Comparison of ENCODE assay signal across 22 cellular contexts in the genomic region with DNA sequence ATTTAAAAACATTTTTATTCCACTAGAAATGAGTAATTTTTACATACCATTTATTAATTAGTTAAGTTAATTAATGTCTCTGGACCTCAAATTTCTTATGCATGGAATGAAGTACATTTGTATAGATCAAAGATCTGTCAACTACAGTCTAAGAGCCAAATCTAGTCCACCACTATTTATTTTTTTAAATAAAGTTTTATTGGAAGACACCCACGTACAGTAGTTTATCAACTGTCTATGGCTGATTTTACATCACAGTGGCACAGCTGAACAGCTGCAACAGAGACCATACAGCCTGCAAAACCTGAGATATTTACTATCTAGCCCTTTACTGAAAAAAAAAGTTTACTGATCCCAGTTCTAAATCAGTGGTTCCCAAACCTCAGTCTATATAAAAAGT.
DNase-seq lines count a peak whose midpoint lies in the region; ATAC-seq, FAIRE-seq and TF ChIP-seq lines count a peak whose summit lies in the region.
"Had no signal": no experiment of that assay in that cellular context is flagged by ENCODE, and none has a peak within 500 bp of the region (broad histone marks: within the 10 kb centered on the region; RNA-seq: fewer than 3 reads in every experiment).

No MANE protein-coding gene starts in this region.

- WGBS in GM12878 (ENCODE audit: insufficient coverage, insufficient replicate concordance, low lambda C conversion rate, missing lambda C conversion rate): 94% methylated on average over 1 of the region's 1 CpG
- 78 to 88% methylated on average over 1 of the region's 1 CpG for WGBS in pancreas, 2 donors

- H3K4me3 ChIP-seq in GM12878 (no peak overlapping the region), pancreas (no peak overlapping the region)
- H3K4me3 ChIP-seq: BLaER1 treated with 17β-estradiol and CSF1 and Interleukin-3, amounts not matched to agents 10 nM and 100 nM had no signal

- no peak for TF ChIP-seq POLR2A in GM12878 (IDR thresholded peaks at IDR 0.05; ENCODE audit: low read depth, low read length)

- no peaks in the 10 kb centered on the region for H3K27me3 Mint-ChIP-seq in osteocyte (ENCODE audit: unreplicated experiment)
- H3K27me3 Mint-ChIP-seq: B cell; CD4-positive, alpha-beta T cell had no signal

- H3K4me2 ChIP-seq in GM12878 (ENCODE audit: control insufficient read depth, insufficient read depth): no peak overlapping the region
- H3K4me2 ChIP-seq: BLaER1 treated with 17β-estradiol and CSF1 and Interleukin-3, amounts not matched to agents 10 nM and 100 nM had no signal

- POLR2A ChIA-PET in GM12878 (lab: Charles Lee): no interaction called here

- no peak for ATAC-seq in GM12878
- no peak for ATAC-seq in pancreas
- ATAC-seq: CD8-positive, alpha-beta T cell had no signal

- H3K36me3 ChIP-seq in GM12878 (ENCODE audit: control insufficient read depth in 2 of 2, insufficient read depth in 2 of 2, low read length in 1 of 2) (no peaks in the 10 kb centered on the region), pancreas (no peaks in the 10 kb centered on the region)

- no peak for FAIRE-seq in GM12878 (lab: Jason Lieb, UNC)
- FAIRE-seq in pancreas (lab: Jason Lieb, UNC): peak; percentile 47
- FAIRE-seq: D721Med, GM12892, GM19239 had no signal

- H3K9me3 Mint-ChIP-seq in osteocyte (ENCODE audit: unreplicated experiment): no peaks in the 10 kb centered on the region
- H3K9me3 Mint-ChIP-seq: CD4-positive, alpha-beta T cell; CD8-positive, alpha-beta T cell had no signal

- CTCF ChIA-PET in GM12878 (lab: Yijun Ruan, JAX): interaction anchor here (0.6 to 2.6 kb wide), 3 partner anchors 18 to 304 kb away, joined by 3 to 10 read pairs (median 3); no protein-coding TSS in a partner anchor

- no peak overlapping the region for H2AFZ ChIP-seq in GM12878 (ENCODE audit: control insufficient read depth, low read depth, low read length)

- H3K27ac ChIP-seq in GM12878 (ENCODE audit: control insufficient read depth, insufficient read depth): no peak overlapping the region
- no peak overlapping the region for H3K27ac ChIP-seq in pancreas
- H3K27ac ChIP-seq: BLaER1 treated with 17β-estradiol and CSF1 and Interleukin-3, amounts not matched to agents 10 nM and 100 nM; C4-2B had no signal

- BruUV-seq in GM12878 (replicated peaks; lab: Mats Ljungman, UMichigan): no TSS peak

- in situ Hi-C loops in GM12878 (cut with MboI): no loop called here
- in situ Hi-C loops in GM13976 (cut with MboI; ENCODE audit: low sequenced_read_pairs, unreplicated experiment): loop anchor here (25.0 kb wide), 1 partner anchor 212 kb away; the partner anchor contains the start of gene EIF4G3

- intact Hi-C loops in GM12878 (cut with micrococcal nuclease; ENCODE audit: unreplicated experiment) (no loop called here), pancreas (cut with DNase I) (no loop called here)

- SMC1A ChIA-PET in GM12878 (lab: Charles Lee; ENCODE audit: uncharacterized antibody, unreplicated experiment): interaction anchor here (0.7 to 1.3 kb wide), 2 partner anchors 9 to 11 kb away, joined by 3 read pairs; no protein-coding TSS in a partner anchor

- peaks cover 18% of the 10 kb centered on the region for H3K36me3 Mint-ChIP-seq in osteocyte (ENCODE audit: unreplicated experiment)

- no peaks in the 10 kb centered on the region for H3K27me3 ChIP-seq in GM12878 (replicated peaks in 1 of 2; ENCODE audit: control insufficient read depth in 2 of 2, insufficient read depth in 2 of 2, low read length in 1 of 2)
- H3K27me3 ChIP-seq in pancreas: no peaks in the 10 kb centered on the region
- H3K27me3 ChIP-seq: BLaER1 treated with 17β-estradiol and CSF1 and Interleukin-3, amounts not matched to agents 10 nM and 100 nM had no signal

- DNase-seq in NCI-H82 (lab: John Stamatoyannopoulos, UW) (peak; percentile 63), NCI-H82 treated with DMSO at 0.1 percent for 48 hours (lab: John Stamatoyannopoulos, UW; ENCODE audit: unreplicated experiment) (no peak), GM12878 (ENCODE audit: low read depth, low spot score) (no peak), pancreas (no peak), osteocyte (ENCODE audit: extremely low spot score, unreplicated experiment) (no peak), GM13976 (ENCODE audit: low spot score) (no peak)
- DNase-seq in activated naive CD4-positive, alpha-beta T cell treated with anti-CD3 and anti-CD28 coated beads, Interleukin-2, amount 50 U/mL, for 16 hours: no peak
- DNase-seq: 8988T; ACHN; AML-193; Caco-2; Calu3; CD4-positive, alpha-beta T cell; CD8-positive, alpha-beta T cell; DMS79 treated with DMSO at 0.1 percent for 48 hours; GF-D8 had no signal

- H3K4me1 ChIP-seq in GM12878 (ENCODE audit: control insufficient read depth, insufficient read depth, low read length) (no peaks in the 10 kb centered on the region), pancreas (no peaks in the 10 kb centered on the region)
- H3K4me1 ChIP-seq: BLaER1 treated with 17β-estradiol and CSF1 and Interleukin-3, amounts not matched to agents 10 nM and 100 nM; Caco-2 had no signal

- peaks cover 10% of the 10 kb centered on the region for H3K4me1 Mint-ChIP-seq in osteocyte (ENCODE audit: unreplicated experiment)
- H3K4me1 Mint-ChIP-seq: B cell had no signal

- no peak for TF ChIP-seq RAD21 in GM12878 (IDR thresholded peaks at IDR 0.05; ENCODE audit: insufficient read depth, low read depth, low read length)

- no peak for TF ChIP-seq EP300 in GM12878 (IDR thresholded peaks at IDR 0.05; ENCODE audit: borderline replicate concordance in 1 of 2, control insufficient read depth in 1 of 2, low read depth in 2 of 2, low read length in 2 of 2)

- no peak for TF ChIP-seq CTCF in GM12878 (IDR thresholded peaks at IDR 0.05 in 2 of 3, conservative IDR thresholded peaks at IDR 0.05 in 1 of 3; ENCODE audit: control insufficient read depth in 2 of 3, extremely low read depth in 1 of 3, insufficient read depth in 1 of 3, low read depth in 3 of 3, low read length in 3 of 3)
- TF ChIP-seq CTCF in pancreas (IDR thresholded peaks at IDR 0.05): no peak
- TF ChIP-seq CTCF in osteocyte (IDR thresholded peaks at IDR 0.05): no peak
- no peak for TF ChIP-seq CTCF in GM13976 (IDR thresholded peaks at IDR 0.05; ENCODE audit: borderline replicate concordance, control extremely low read depth, extremely low read depth, insufficient read depth, missing control alignments)

- RAD21 ChIA-PET in GM12878 (lab: Charles Lee; ENCODE audit: unreplicated experiment): no interaction called here

- H3K9me3 ChIP-seq in GM12878 (replicated peaks; ENCODE audit: control insufficient read depth, insufficient read depth, low read length) (no peaks in the 10 kb centered on the region), pancreas (no peaks in the 10 kb centered on the region)
- H3K9me3 ChIP-seq: BLaER1 treated with 17β-estradiol and CSF1 and Interleukin-3, amounts not matched to agents 10 nM and 100 nM; Caco-2 had no signal

- no peaks in the 10 kb centered on the region for H4K20me1 ChIP-seq in GM12878 (ENCODE audit: control insufficient read depth, insufficient read depth)

- no peak overlapping the region for H3K9ac ChIP-seq in GM12878 (ENCODE audit: control insufficient read depth, insufficient read depth, low read length)
- H3K9ac ChIP-seq: BLaER1 treated with 17β-estradiol and CSF1 and Interleukin-3, amounts not matched to agents 10 nM and 100 nM had no signal

- H3K79me2 ChIP-seq in GM12878 (ENCODE audit: control insufficient read depth, insufficient read depth, low read length): no peaks in the 10 kb centered on the region

- H3K27ac Mint-ChIP-seq in osteocyte (ENCODE audit: unreplicated experiment): no peak overlapping the region
- H3K27ac Mint-ChIP-seq: CD4-positive, alpha-beta T cell; CD8-positive, alpha-beta T cell had no signal

- no peak overlapping the region for H3K4me3 Mint-ChIP-seq in osteocyte (ENCODE audit: unreplicated experiment)
- H3K4me3 Mint-ChIP-seq: B cell; CD4-positive, alpha-beta T cell; CD8-positive, alpha-beta T cell had no signal

TF ChIP-seq in GM12878, 131 proteins besides CTCF, POLR2A, EP300 and RAD21:
- TF ChIP-seq SIN3A (IDR thresholded peaks at IDR 0.05; ENCODE audit: low read depth, low read length) (no peak), BCL11A (IDR thresholded peaks at IDR 0.05; ENCODE audit: low read depth, low read length) (no peak), TCF3 (IDR thresholded peaks at IDR 0.05; ENCODE audit: borderline replicate concordance, insufficient read depth, low read depth, low read length) (no peak)
- TF ChIP-seq, protein P1, sequence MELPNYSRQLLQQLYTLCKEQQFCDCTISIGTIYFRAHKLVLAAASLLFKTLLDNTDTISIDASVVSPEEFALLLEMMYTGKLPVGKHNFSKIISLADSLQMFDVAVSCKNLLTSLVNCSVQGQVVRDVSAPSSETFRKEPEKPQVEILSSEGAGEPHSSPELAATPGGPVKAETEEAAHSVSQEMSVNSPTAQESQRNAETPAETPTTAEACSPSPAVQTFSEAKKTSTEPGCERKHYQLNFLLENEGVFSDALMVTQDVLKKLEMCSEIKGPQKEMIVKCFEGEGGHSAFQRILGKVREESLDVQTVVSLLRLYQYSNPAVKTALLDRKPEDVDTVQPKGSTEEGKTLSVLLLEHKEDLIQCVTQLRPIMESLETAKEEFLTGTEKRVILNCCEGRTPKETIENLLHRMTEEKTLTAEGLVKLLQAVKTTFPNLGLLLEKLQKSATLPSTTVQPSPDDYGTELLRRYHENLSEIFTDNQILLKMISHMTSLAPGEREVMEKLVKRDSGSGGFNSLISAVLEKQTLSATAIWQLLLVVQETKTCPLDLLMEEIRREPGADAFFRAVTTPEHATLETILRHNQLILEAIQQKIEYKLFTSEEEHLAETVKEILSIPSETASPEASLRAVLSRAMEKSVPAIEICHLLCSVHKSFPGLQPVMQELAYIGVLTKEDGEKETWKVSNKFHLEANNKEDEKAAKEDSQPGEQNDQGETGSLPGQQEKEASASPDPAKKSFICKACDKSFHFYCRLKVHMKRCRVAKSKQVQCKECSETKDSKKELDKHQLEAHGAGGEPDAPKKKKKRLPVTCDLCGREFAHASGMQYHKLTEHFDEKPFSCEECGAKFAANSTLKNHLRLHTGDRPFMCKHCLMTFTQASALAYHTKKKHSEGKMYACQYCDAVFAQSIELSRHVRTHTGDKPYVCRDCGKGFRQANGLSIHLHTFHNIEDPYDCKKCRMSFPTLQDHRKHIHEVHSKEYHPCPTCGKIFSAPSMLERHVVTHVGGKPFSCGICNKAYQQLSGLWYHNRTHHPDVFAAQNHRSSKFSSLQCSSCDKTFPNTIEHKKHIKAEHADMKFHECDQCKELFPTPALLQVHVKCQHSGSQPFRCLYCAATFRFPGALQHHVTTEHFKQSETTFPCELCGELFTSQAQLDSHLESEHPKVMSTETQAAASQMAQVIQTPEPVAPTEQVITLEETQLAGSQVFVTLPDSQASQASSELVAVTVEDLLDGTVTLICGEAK (IDR thresholded peaks at IDR 0.05; ENCODE audit: borderline replicate concordance): peak; percentile 67
